ENCODE assay signal across 20 cellular contexts in genomic region chr7:36659638-36660341, GRCh38.
DNase-seq lines count a peak whose midpoint lies in the region; ATAC-seq, FAIRE-seq and TF ChIP-seq lines count a peak whose summit lies in the region.
"Had no signal": no experiment of that assay in that cellular context is flagged by ENCODE, and none has a peak within 500 bp of the region (broad histone marks: within the 10 kb centered on the region; RNA-seq: fewer than 3 reads in every experiment).

No MANE protein-coding gene starts in this region.

- peak overlapping the region; percentile 64 for H3K4me2 ChIP-seq in A549

- H3K27ac ChIP-seq in A549 = peak overlapping the region; percentile 57 to 80; a peak in 5 of 6 replicates
- H3K27ac ChIP-seq in RWPE2 (ENCODE audit: poor library complexity, severe bottlenecking) = peak overlapping the region; percentile 66
- H3K27ac ChIP-seq: prostate gland, WERI-Rb-1 had no signal

- peaks cover 46% of the 10 kb centered on the region for H3K4me1 ChIP-seq in A549
- peaks cover 27% of the 10 kb centered on the region for H3K4me1 ChIP-seq in RWPE2 (ENCODE audit: insufficient read depth, poor library complexity, severe bottlenecking)
- H3K4me1 ChIP-seq: prostate gland had no signal

- no peak for TF ChIP-seq CTCF in A549 (IDR thresholded peaks at IDR 0.05)
- no peak for TF ChIP-seq CTCF in RWPE2 (IDR thresholded peaks at IDR 0.05; ENCODE audit: poor library complexity, severe bottlenecking)
- TF ChIP-seq CTCF in endothelial cell (IDR thresholded peaks at IDR 0.05; ENCODE audit: unreplicated experiment) = no peak
- TF ChIP-seq CTCF in nephron progenitor cell (IDR thresholded peaks at IDR 0.05) = no peak

- H3K4me1 Mint-ChIP-seq in endothelial cell (ENCODE audit: unreplicated experiment) (peaks cover 56% of the 10 kb centered on the region), nephron progenitor cell (peaks cover 77% of the 10 kb centered on the region)

- TF ChIP-seq POLR2A in A549 (IDR thresholded peaks at IDR 0.05; ENCODE audit: low read length) = no peak

- TF ChIP-seq RAD21 in A549 (conservative IDR thresholded peaks at IDR 0.05 in 1 of 2, IDR thresholded peaks at IDR 0.05 in 1 of 2) = no peak

- H3K27ac Mint-ChIP-seq in endothelial cell (ENCODE audit: unreplicated experiment) (peak overlapping the region; percentile 96), nephron progenitor cell (peak overlapping the region; percentile 74)
- H3K27ac Mint-ChIP-seq: activated CD4-positive, alpha-beta memory T cell treated with anti-CD3 and anti-CD28 coated beads for 36 hours; CD4-positive, alpha-beta T cell; T-helper 17 cell had no signal

- no peak for DNase-seq in A549 (ENCODE audit: low read depth in 1 of 2, low spot score in 1 of 2)
- no peak for DNase-seq in RWPE2 (ENCODE audit: low spot score)
- no peak for DNase-seq in endothelial cell (ENCODE audit: low spot score)
- DNase-seq in nephron progenitor cell = no peak
- no peak for DNase-seq in RKO (ENCODE audit: low spot score)
- DNase-seq in HPDE6-E6E7 (ENCODE audit: extremely low spot score) = no peak
- DNase-seq in AG08395 (ENCODE audit: low spot score) = no peak
- DNase-seq: activated CD4-positive, alpha-beta memory T cell treated with anti-CD3 and anti-CD28 coated beads for 36 hours; activated T-cell treated with anti-CD3 and anti-CD28 coated beads, Interleukin-2, amount 50 U/mL, for 48 hours; CD4-positive, alpha-beta T cell; DND-41; NCI-H187 treated with DMSO at 0.1 percent for 48 hours; stimulated activated CD4-positive, alpha-beta T cell treated with anti-CD3 and anti-CD28 coated beads, Interleukin-15, amount 100 ng/mL, for 24 hours; stimulated activated naive CD8-positive, alpha-beta T cell treated with anti-CD3 and anti-CD28 coated beads, Interleukin-15, Interleukin-2, amounts not matched to agents 100 U/mL and 50 U/mL, for 24 hours; T-helper 17 cell; WERI-Rb-1 had no signal

- no peak for TF ChIP-seq EP300 in A549 (IDR thresholded peaks at IDR 0.05)

- H3K4me3 ChIP-seq in A549 (no peak overlapping the region), RWPE2 (ENCODE audit: severe bottlenecking) (no peak overlapping the region)
- H3K4me3 ChIP-seq: prostate gland had no signal

- peaks cover 8% of the 10 kb centered on the region for H3K27me3 Mint-ChIP-seq in endothelial cell (ENCODE audit: unreplicated experiment)
- H3K27me3 Mint-ChIP-seq in nephron progenitor cell (ENCODE audit: low read depth, poor library complexity) = no peaks in the 10 kb centered on the region
- H3K27me3 Mint-ChIP-seq: activated CD4-positive, alpha-beta memory T cell treated with anti-CD3 and anti-CD28 coated beads for 36 hours; CD4-positive, alpha-beta T cell; T-helper 17 cell had no signal

- FAIRE-seq in A549 (lab: Jason Lieb, UNC) = no peak
- FAIRE-seq: A204.1, bronchial epithelial cell had no signal

- H3K36me3 Mint-ChIP-seq in endothelial cell (ENCODE audit: low read depth, unreplicated experiment) (no peaks in the 10 kb centered on the region), nephron progenitor cell (ENCODE audit: low read depth) (peaks cover 7% of the 10 kb centered on the region)
- H3K36me3 Mint-ChIP-seq: activated CD4-positive, alpha-beta memory T cell treated with anti-CD3 and anti-CD28 coated beads for 36 hours had no signal

- no peak overlapping the region for H3K4me3 Mint-ChIP-seq in endothelial cell (ENCODE audit: unreplicated experiment)
- H3K4me3 Mint-ChIP-seq in nephron progenitor cell = peak overlapping the region; percentile 5
- H3K4me3 Mint-ChIP-seq: activated CD4-positive, alpha-beta memory T cell treated with anti-CD3 and anti-CD28 coated beads for 36 hours; CD4-positive, alpha-beta T cell; T-helper 17 cell had no signal

- CTCF ChIA-PET in A549 (lab: Yijun Ruan, JAX) = interaction anchor here (1.2 to 3.0 kb wide), 2 partner anchors 11 to 172 kb away, joined by 3 to 35 read pairs; no protein-coding TSS in a partner anchor

- no peaks in the 10 kb centered on the region for H3K27me3 ChIP-seq in RWPE2 (ENCODE audit: insufficient read depth, poor library complexity, severe bottlenecking)

- no peaks in the 10 kb centered on the region for H3K9me3 ChIP-seq in A549
- H3K9me3 ChIP-seq in RWPE2 (ENCODE audit: severe bottlenecking) = no peaks in the 10 kb centered on the region
- H3K9me3 ChIP-seq: prostate gland had no signal

- ATAC-seq in A549 = no peak
- no peak for ATAC-seq in RWPE2 (ENCODE audit: low read depth)
- no peak for ATAC-seq in GM18511 (IDR thresholded peaks at IDR 0.05; ENCODE audit: unreplicated experiment)
- ATAC-seq: stimulated activated naive CD8-positive, alpha-beta T cell treated with anti-CD3 and anti-CD28 coated beads, Interleukin-15, Interleukin-2, amounts not matched to agents 100 U/mL and 50 U/mL, for 24 hours; T-helper 17 cell had no signal

- no peaks in the 10 kb centered on the region for H3K9me3 Mint-ChIP-seq in endothelial cell (ENCODE audit: unreplicated experiment)
- H3K9me3 Mint-ChIP-seq in nephron progenitor cell = peaks cover 14% of the 10 kb centered on the region
- H3K9me3 Mint-ChIP-seq: activated CD4-positive, alpha-beta memory T cell treated with anti-CD3 and anti-CD28 coated beads for 36 hours; CD4-positive, alpha-beta T cell had no signal

- H3K36me3 ChIP-seq in RWPE2 (ENCODE audit: low read depth) = no peaks in the 10 kb centered on the region
- H3K36me3 ChIP-seq: prostate gland, WERI-Rb-1 had no signal

- 88% methylated on average over 13 of the region's 13 CpGs for WGBS in A549 (ENCODE audit: missing lambda C conversion rate)

- POLR2A ChIA-PET in A549 (lab: Yijun Ruan, JAX) = no interaction called here

TF ChIP-seq in A549, 52 proteins besides CTCF, POLR2A, EP300 and RAD21:
- TF ChIP-seq BHLHE40 (IDR thresholded peaks at IDR 0.05; ENCODE audit: low read depth, low read length) = no peak
- no peak for TF ChIP-seq HEYL (CRISPR knock-in tag; IDR thresholded peaks at IDR 0.05)
- TF ChIP-seq CBX2 (IDR thresholded peaks at IDR 0.05; ENCODE audit: borderline replicate concordance, low read depth) = no peak
- TF ChIP-seq REST (IDR thresholded peaks at IDR 0.05) = no peak
- TF ChIP-seq FOXS1 (CRISPR knock-in tag; IDR thresholded peaks at IDR 0.05) = no peak
- TF ChIP-seq SMC3 (IDR thresholded peaks at IDR 0.05) = no peak
- no peak for TF ChIP-seq ZC3H11A (IDR thresholded peaks at IDR 0.05)
- TF ChIP-seq SREBF2 (IDR thresholded peaks at IDR 0.05) = no peak
- TF ChIP-seq FOSB (CRISPR knock-in tag; IDR thresholded peaks at IDR 0.05) = no peak
- no peak for TF ChIP-seq HOXA7 (CRISPR knock-in tag; IDR thresholded peaks at IDR 0.05)
- TF ChIP-seq TFCP2L1 (CRISPR knock-in tag; IDR thresholded peaks at IDR 0.05) = no peak
- no peak for TF ChIP-seq CEBPB (IDR thresholded peaks at IDR 0.05)
- TF ChIP-seq HMGXB4 (CRISPR knock-in tag; IDR thresholded peaks at IDR 0.05; ENCODE audit: borderline replicate concordance) = no peak
- TF ChIP-seq NPAS2 (CRISPR knock-in tag; IDR thresholded peaks at IDR 0.05; ENCODE audit: borderline replicate concordance) = no peak
- no peak for TF ChIP-seq CBX8 (IDR thresholded peaks at IDR 0.05)
- no peak for TF ChIP-seq NFE2L2 (conservative IDR thresholded peaks at IDR 0.05; ENCODE audit: low read length)
- no peak for TF ChIP-seq GATA3 (IDR thresholded peaks at IDR 0.05; ENCODE audit: borderline replicate concordance)
TF ChIP-seq in A549: peak in this region for 0.
